In genomic region chr5:8456846-8457186, GRCh38 we compare ENCODE assay signal across 8 cellular contexts.
DNase-seq lines count a peak whose midpoint lies in the region; ATAC-seq and TF ChIP-seq lines count a peak whose summit lies in the region.

No MANE protein-coding gene starts in this region.

- peak overlapping the region in 5 of 7 donors; percentile 42 to 80 (median 68) for H3K27ac Mint-ChIP-seq in CD14-positive monocyte

- H3K4me3 Mint-ChIP-seq in CD14-positive monocyte: peak overlapping the region; percentile 82 to 83

- no peaks in the 10 kb centered on the region for H3K36me3 ChIP-seq in duodenal mucosa (ENCODE audit: control insufficient read depth in 1 of 2, insufficient read depth in 2 of 2, low read length in 2 of 2)
- H3K36me3 ChIP-seq in neutrophil: no peaks in the 10 kb centered on the region

- ATAC-seq in HG03469 (IDR thresholded peaks at IDR 0.05; ENCODE audit: unreplicated experiment) (no peak), HG02885 (IDR thresholded peaks at IDR 0.05; ENCODE audit: poor library complexity, unreplicated experiment) (no peak)

- H3K9me3 ChIP-seq in duodenal mucosa (ENCODE audit: control insufficient read depth in 1 of 2, low read length in 2 of 2): no peaks in the 10 kb centered on the region
- no peaks in the 10 kb centered on the region for H3K9me3 ChIP-seq in neutrophil

- H3K4me1 Mint-ChIP-seq in CD14-positive monocyte: peaks cover 10% of the 10 kb centered on the region

- H3K27me3 ChIP-seq in duodenal mucosa (ENCODE audit: control insufficient read depth in 1 of 2, insufficient read depth in 2 of 2, low read length in 2 of 2): no peaks in the 10 kb centered on the region
- peaks cover 14% of the 10 kb centered on the region for H3K27me3 ChIP-seq in neutrophil

- peak overlapping the region; percentile 65 for H3K27ac ChIP-seq in duodenal mucosa (ENCODE audit: low read depth, low read length)
- no peak overlapping the region for H3K27ac ChIP-seq in neutrophil

- TF ChIP-seq CTCF in CD14-positive monocyte (IDR thresholded peaks at IDR 0.05): no peak
- TF ChIP-seq CTCF in LNCaP clone FGC (IDR thresholded peaks at IDR 0.05; ENCODE audit: control insufficient read depth, extremely low read depth, insufficient read depth): no peak
- TF ChIP-seq CTCF in neutrophil (IDR thresholded peaks at IDR 0.05): no peak

- H3K27me3 Mint-ChIP-seq in CD14-positive monocyte (ENCODE audit: low read depth in 3 of 3): peaks cover 0 to 6% (median 4%) of the 10 kb centered on the region in 3 donors

- no peaks in the 10 kb centered on the region for H3K36me3 Mint-ChIP-seq in CD14-positive monocyte

- peaks cover 0 to 8% (median 3%) of the 10 kb centered on the region in 7 donors for H3K9me3 Mint-ChIP-seq in CD14-positive monocyte

- peak overlapping the region; percentile 77 for H3K4me3 ChIP-seq in LNCaP clone FGC (ENCODE audit: low read depth, low read length)
- H3K4me3 ChIP-seq in duodenal mucosa (ENCODE audit: low read depth in 1 of 2, low read length in 2 of 2): peak overlapping the region; percentile 48 to 79
- peak overlapping the region; percentile 57 to 66 for H3K4me3 ChIP-seq in neutrophil (ENCODE audit: low read depth in 1 of 2, low read length in 1 of 2)

- intact Hi-C loops in CD14-positive monocyte (cut with micrococcal nuclease): no loop called here

- DNase-seq in CD14-positive monocyte (ENCODE audit: low spot score) (no peak), LNCaP clone FGC (ENCODE audit: low read depth) (no peak), NCI-H524 treated with DMSO at 0.1 percent for 48 hours (lab: John Stamatoyannopoulos, UW) (no peak), ureter (ENCODE audit: low spot score) (no peak)

- H3K4me1 ChIP-seq in duodenal mucosa (ENCODE audit: control insufficient read depth in 1 of 2, insufficient read depth in 2 of 2, low read length in 2 of 2) (peaks cover 0 to 15% of the 10 kb centered on the region in 2 donors), neutrophil (ENCODE audit: control insufficient read depth in 1 of 2, insufficient read depth in 1 of 2, low read depth in 1 of 2, low read length in 1 of 2) (peaks cover 0 to 6% of the 10 kb centered on the region in 2 experiments)

- H3K9ac ChIP-seq in duodenal mucosa (ENCODE audit: low read depth in 1 of 2, low read length in 2 of 2): peak overlapping the region in 1 of 2 donors; percentile 27
